Comparison of ENCODE assay signal across 1 cellular context in the genomic region with DNA sequence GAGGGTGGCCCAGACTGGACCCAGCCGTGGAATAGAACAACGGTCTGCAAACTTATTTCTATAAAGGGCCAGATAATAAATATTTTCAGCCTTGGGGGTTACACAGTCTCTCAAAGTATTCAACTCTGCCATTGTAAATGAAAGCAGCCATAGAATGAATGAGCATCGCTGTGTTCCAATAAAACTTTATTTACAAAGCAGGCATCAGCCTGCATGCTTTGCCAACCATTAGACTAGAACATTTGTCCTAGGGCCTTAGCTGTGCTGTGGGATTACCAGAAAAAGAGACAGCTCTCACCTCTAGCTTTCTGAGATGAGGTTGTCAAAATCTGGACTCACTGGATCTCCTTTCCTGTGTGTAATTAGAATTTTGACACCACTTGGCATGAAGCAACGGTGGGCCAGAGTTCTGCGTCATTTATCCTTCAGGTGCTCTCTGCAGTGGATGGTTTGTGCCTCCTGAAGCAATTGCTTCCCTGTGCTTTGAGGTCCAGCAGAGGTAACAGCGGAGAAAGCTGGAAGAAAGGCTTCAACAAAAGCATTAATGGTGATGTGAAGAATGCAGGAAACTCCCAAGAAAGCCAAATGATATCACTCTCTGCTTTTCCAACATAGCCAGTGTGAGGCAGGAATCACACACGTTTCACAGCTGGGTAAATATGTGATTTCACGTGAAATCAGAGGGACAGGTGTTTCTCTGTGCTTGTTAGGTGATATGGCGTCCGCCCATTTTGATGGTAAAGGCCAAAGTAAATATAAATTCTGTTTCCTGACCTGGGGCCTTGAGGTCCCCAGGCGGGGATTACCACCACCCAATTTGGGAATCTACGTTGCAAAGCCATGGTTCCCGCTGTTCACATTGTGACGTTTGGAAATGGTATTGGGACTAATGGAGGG.
TF ChIP-seq lines count a peak whose summit lies in the region.

No MANE protein-coding gene starts in this region.

TF ChIP-seq in H1, 55 proteins besides CTCF, POLR2A, EP300 and RAD21:
- TF ChIP-seq KDM5A (IDR thresholded peaks at IDR 0.05; ENCODE audit: low read length) (no peak), CTBP2 (IDR thresholded peaks at IDR 0.05; ENCODE audit: borderline replicate concordance, insufficient read depth, insufficient read length, low read length) (no peak), FOSL1 (IDR thresholded peaks at IDR 0.05; ENCODE audit: insufficient read depth, low read depth, low read length) (no peak), TAF7 (optimal IDR thresholded peaks at IDR 0.05; ENCODE audit: borderline replicate concordance, low read depth, low read length) (no peak), CHD1 (IDR thresholded peaks at IDR 0.05; ENCODE audit: low read depth, low read length) (no peak), SUZ12 (IDR thresholded peaks at IDR 0.05; ENCODE audit: low read length) (no peak)
